Comparison of ENCODE assay signal across 8 cellular contexts in the genomic region with DNA sequence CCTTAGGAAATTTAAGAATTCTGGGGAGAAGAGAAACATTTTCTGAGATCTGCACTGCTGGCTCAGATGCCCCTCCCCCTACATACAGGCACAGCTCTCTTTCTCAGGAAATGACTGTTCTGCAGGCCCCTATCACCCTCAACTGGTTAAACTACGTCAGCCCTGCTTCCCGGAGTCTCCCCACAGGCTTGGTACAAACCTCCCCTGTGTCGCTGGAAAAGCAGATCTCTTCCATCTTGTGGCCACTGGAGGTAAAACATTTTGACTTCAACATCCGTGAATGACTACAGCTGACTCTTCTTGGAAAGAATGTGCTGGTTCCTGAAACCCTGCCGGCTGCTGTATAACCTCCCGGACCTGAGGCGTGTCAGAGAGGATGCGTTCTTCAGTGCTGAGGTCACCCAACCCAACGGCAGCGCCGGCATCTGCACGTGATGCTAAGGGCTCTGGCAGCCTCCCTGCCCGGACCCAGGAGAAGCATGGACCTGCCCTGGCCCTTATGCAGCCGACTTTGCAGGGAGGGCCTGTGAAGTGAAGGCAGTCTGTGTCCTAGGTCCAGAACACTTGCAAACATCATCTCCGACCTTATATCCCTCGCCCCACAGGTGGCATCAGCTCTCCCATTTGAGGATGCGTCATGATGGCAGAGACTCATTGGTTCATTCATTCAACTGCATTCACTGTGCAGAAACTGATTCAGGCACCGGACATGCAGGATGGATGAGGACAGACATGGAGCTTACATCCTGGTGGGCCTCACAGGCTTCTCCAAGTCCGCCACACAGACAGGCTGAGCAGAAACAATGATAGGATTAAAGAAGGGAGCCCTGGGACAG.
A peak's percentile ranks its signal among the peaks of the same experiment; 100 is the strongest.
DNase-seq lines count a peak whose midpoint lies in the region; ATAC-seq, FAIRE-seq and TF ChIP-seq lines count a peak whose summit lies in the region.

No MANE protein-coding gene starts in this region.

- no peaks in the 10 kb centered on the region for H3K36me3 Mint-ChIP-seq in IgD-negative memory B cell

- H3K4me2 ChIP-seq in neural cell (ENCODE audit: low read length): no peak overlapping the region

- TF ChIP-seq CTCF in fibroblast of villous mesenchyme (IDR thresholded peaks at IDR 0.05; ENCODE audit: insufficient read depth, low read depth, low read length): peak; percentile 79
- TF ChIP-seq CTCF in neural cell (IDR thresholded peaks at IDR 0.05; ENCODE audit: poor library complexity, severe bottlenecking): peak; percentile 76

- H3K4me1 ChIP-seq in stomach smooth muscle (ENCODE audit: control insufficient read depth, insufficient read depth, low read length): peaks cover 61% of the 10 kb centered on the region

- H3F3A ChIP-seq in neural cell (ENCODE audit: insufficient read depth, low read length, poor library complexity, severe bottlenecking): no peaks in the 10 kb centered on the region

- no peak for TF ChIP-seq EP300 in neural cell (conservative IDR thresholded peaks at IDR 0.05; ENCODE audit: poor library complexity, severe bottlenecking)

- H3K9me3 ChIP-seq in neural cell (ENCODE audit: low read length): no peaks in the 10 kb centered on the region
- no peaks in the 10 kb centered on the region for H3K9me3 ChIP-seq in stomach smooth muscle (ENCODE audit: control insufficient read depth in 2 of 2, low read length in 2 of 2)

- H3K27me3 Mint-ChIP-seq in IgD-negative memory B cell: peaks cover 4% of the 10 kb centered on the region

- H3K9me3 Mint-ChIP-seq in IgD-negative memory B cell: no peaks in the 10 kb centered on the region

- no peaks in the 10 kb centered on the region for H3K9me2 ChIP-seq in neural cell (ENCODE audit: insufficient read depth, low read length)

- H3K27ac ChIP-seq in neural cell (ENCODE audit: low read length) (no peak overlapping the region), stomach smooth muscle (ENCODE audit: low read length) (peak overlapping the region; percentile 88)

- H3K4me3 ChIP-seq in fibroblast of villous mesenchyme (ENCODE audit: low read depth, low read length): peak overlapping the region; percentile 26
- H3K4me3 ChIP-seq in neural cell (ENCODE audit: low read length): no peak overlapping the region
- peak overlapping the region in 1 of 2 donors; percentile 40 for H3K4me3 ChIP-seq in stomach smooth muscle (ENCODE audit: low read length in 2 of 2)

- H3K36me3 ChIP-seq in neural cell (ENCODE audit: insufficient read depth, low read length): no peaks in the 10 kb centered on the region
- H3K36me3 ChIP-seq in stomach smooth muscle (ENCODE audit: control insufficient read depth in 2 of 2, insufficient read depth in 2 of 2, low read length in 2 of 2): peaks cover 21 to 24% of the 10 kb centered on the region in 2 donors

- peak; percentile 60 for DNase-seq in CMK (ENCODE audit: low read depth)
- DNase-seq in RCC 7860 (ENCODE audit: low spot score): peak; percentile 97
- peak; percentile 56 for DNase-seq in activated effector memory CD4-positive, alpha-beta T cell treated with Interleukin-2 at 50 U/mL for 16 hours
- DNase-seq in fibroblast of villous mesenchyme (ENCODE audit: low read depth): peak; percentile 100

- peak overlapping the region in 3 of 4 donors; percentile 5 to 76 (median 6) for H3K4me3 Mint-ChIP-seq in IgD-negative memory B cell

- no peaks in the 10 kb centered on the region for H3K79me2 ChIP-seq in neural cell (replicated peaks; ENCODE audit: insufficient read depth, low read length)

- peak; percentile 54 for ATAC-seq in GM21423 (IDR thresholded peaks at IDR 0.05; ENCODE audit: unreplicated experiment)

- H3K9ac ChIP-seq in neural cell (ENCODE audit: low read length): no peak overlapping the region
- H3K9ac ChIP-seq in stomach smooth muscle (ENCODE audit: low read length in 2 of 2): peak overlapping the region; percentile 37 to 76

- H2AFZ ChIP-seq in neural cell (ENCODE audit: low read depth, low read length): no peak overlapping the region

- TF ChIP-seq RAD21 in neural cell (conservative IDR thresholded peaks at IDR 0.05): peak; percentile 74

- no peaks in the 10 kb centered on the region for H3K27me3 ChIP-seq in neural cell (ENCODE audit: insufficient read depth, low read depth, low read length)
- H3K27me3 ChIP-seq in stomach smooth muscle (ENCODE audit: control insufficient read depth in 1 of 2, insufficient read depth in 2 of 2, low read length in 2 of 2): no peaks in the 10 kb centered on the region

- peaks cover 27 to 29% (median 28%) of the 10 kb centered on the region in 3 donors for H3K4me1 Mint-ChIP-seq in IgD-negative memory B cell

- peak overlapping the region in 2 of 3 donors; percentile 11 to 34 for H3K27ac Mint-ChIP-seq in IgD-negative memory B cell

- H4K20me1 ChIP-seq in neural cell (ENCODE audit: insufficient read depth): no peaks in the 10 kb centered on the region

- peak; percentile 89 for FAIRE-seq in RCC 7860 (lab: Jason Lieb, UNC)

TF ChIP-seq in neural cell, 6 proteins besides CTCF, POLR2A, EP300 and RAD21:
- TF ChIP-seq EZH2 (IDR thresholded peaks at IDR 0.05; ENCODE audit: borderline replicate concordance, insufficient read depth, low read length, poor library complexity, severe bottlenecking): no peak
- TF ChIP-seq SMC3 (conservative IDR thresholded peaks at IDR 0.05; ENCODE audit: poor library complexity): peak; percentile 84
